ENCODE assay signal across 8 cellular contexts in genomic region chr21:37380349-37381323, GRCh38. TPM values are rescaled to one million over a fixed set of nuclear protein-coding genes. Genes with fewer than 3 reads are reported as not detected.
DNase-seq lines count a peak whose midpoint lies in the region; ATAC-seq, FAIRE-seq and TF ChIP-seq lines count a peak whose summit lies in the region.

No MANE protein-coding gene starts in this region.

- H2AFZ ChIP-seq in GM12878 (ENCODE audit: control insufficient read depth, low read depth, low read length) = no peak overlapping the region

- H3K79me2 ChIP-seq in GM12878 (ENCODE audit: control insufficient read depth, insufficient read depth, low read length) = peaks cover 100% of the 10 kb centered on the region

- no peak overlapping the region for H3K4me2 ChIP-seq in GM12878 (ENCODE audit: control insufficient read depth, insufficient read depth)

- peaks cover 10% of the 10 kb centered on the region for H4K20me1 ChIP-seq in GM12878 (ENCODE audit: control insufficient read depth, insufficient read depth)

- TF ChIP-seq RAD21 in GM12878 (IDR thresholded peaks at IDR 0.05; ENCODE audit: insufficient read depth, low read depth, low read length) = no peak

- SMC1A ChIA-PET in GM12878 (lab: Charles Lee; ENCODE audit: uncharacterized antibody, unreplicated experiment) = interaction anchor here (0.9 to 3.8 kb wide), 2 partner anchors 11 to 32 kb away, joined by 4 to 27 read pairs; no protein-coding TSS in a partner anchor

- peaks cover 7% of the 10 kb centered on the region for H3K4me1 ChIP-seq in GM12878 (ENCODE audit: control insufficient read depth, insufficient read depth, low read length)

- DNase-seq in A172 (ENCODE audit: low spot score) (peak; percentile 42), HFFc6 (no peak), GM12878 (ENCODE audit: low read depth, low spot score) (no peak), left kidney (ENCODE audit: low read depth, low spot score) (peak; percentile 57), H54 (ENCODE audit: insufficient read length, low spot score) (no peak)
- no peak for DNase-seq in stimulated activated CD4-positive, alpha-beta T cell treated with anti-CD3 and anti-CD28 coated beads, Interleukin-2, amount 100 ng/mL, for 48 hours
- DNase-seq in activated CD4-positive, alpha-beta memory T cell treated with anti-CD3 and anti-CD28 coated beads, Interleukin-2, amount 10 ng/mL, durations not matched to agents 7 days and 5 days = no peak

- peaks cover 5% of the 10 kb centered on the region; the same call in 1 of the 2 replicates for H3K9me3 Mint-ChIP-seq in HFFc6
- H3K9me3 Mint-ChIP-seq in activated CD4-positive, alpha-beta memory T cell treated with anti-CD3 and anti-CD28 coated beads, Interleukin-2, amount 10 ng/mL, durations not matched to agents 7 days and 5 days = peaks cover 7% of the 10 kb centered on the region

- TF ChIP-seq POLR2A in GM12878 (IDR thresholded peaks at IDR 0.05; ENCODE audit: low read depth, low read length) (no peak), H54 (IDR thresholded peaks at IDR 0.05; ENCODE audit: low read depth, low read length) (no peak)

- peaks cover 0 to 6% of the 10 kb centered on the region in 2 experiments; a peak in 1 of 4 replicates for H3K36me3 ChIP-seq in GM12878 (ENCODE audit: control insufficient read depth in 2 of 2, insufficient read depth in 2 of 2, low read length in 1 of 2)

- 0 out of 2 replicates have a peak overlapping the region, but pooled peaks have one; percentile 1 for H3K4me3 Mint-ChIP-seq in HFFc6
- no peak overlapping the region for H3K4me3 Mint-ChIP-seq in activated CD4-positive, alpha-beta memory T cell treated with anti-CD3 and anti-CD28 coated beads, Interleukin-2, amount 10 ng/mL, durations not matched to agents 7 days and 5 days

- 63% methylated on average over 8 of the region's 8 CpGs for WGBS in GM12878 (ENCODE audit: insufficient coverage, insufficient replicate concordance, low lambda C conversion rate, missing lambda C conversion rate)

- H3K4me1 Mint-ChIP-seq in HFFc6 (ENCODE audit: low read depth) = peaks cover 65% of the 10 kb centered on the region
- H3K4me1 Mint-ChIP-seq in activated CD4-positive, alpha-beta memory T cell treated with anti-CD3 and anti-CD28 coated beads, Interleukin-2, amount 10 ng/mL, durations not matched to agents 7 days and 5 days = peaks cover 68% of the 10 kb centered on the region

- intact Hi-C loops in GM12878 (cut with micrococcal nuclease; ENCODE audit: unreplicated experiment) = no loop called here

- FAIRE-seq in GM12878 (lab: Jason Lieb, UNC) (no peak), H54 (lab: Jason Lieb, UNC) (no peak)

- CTCF ChIA-PET in GM12878 (lab: Yijun Ruan, JAX) = interaction anchor here (0.7 to 2.0 kb wide), 3 partner anchors 11 to 371 kb away, joined by 3 to 6 read pairs (median 3); no protein-coding TSS in a partner anchor
- CTCF ChIA-PET in activated CD4-positive, alpha-beta memory T cell treated with anti-CD3 and anti-CD28 coated beads, Interleukin-2, amount 10 ng/mL, durations not matched to agents 7 days and 5 days (lab: Charles Lee) = no interaction called here

- BruUV-seq in GM12878 (replicated peaks; lab: Mats Ljungman, UMichigan) = TSS peak; percentile 1

- H3K27ac Mint-ChIP-seq in HFFc6 = peak overlapping the region; percentile 36
- no peak overlapping the region for H3K27ac Mint-ChIP-seq in activated CD4-positive, alpha-beta memory T cell treated with anti-CD3 and anti-CD28 coated beads, Interleukin-2, amount 10 ng/mL, durations not matched to agents 7 days and 5 days

- H3K27me3 ChIP-seq in GM12878 (replicated peaks in 1 of 2; ENCODE audit: control insufficient read depth in 2 of 2, insufficient read depth in 2 of 2, low read length in 1 of 2) = no peaks in the 10 kb centered on the region

- TF ChIP-seq CTCF in HFFc6 (IDR thresholded peaks at IDR 0.05) (no peak), GM12878 (IDR thresholded peaks at IDR 0.05 in 2 of 3, conservative IDR thresholded peaks at IDR 0.05 in 1 of 3; ENCODE audit: control insufficient read depth in 2 of 3, extremely low read depth in 1 of 3, insufficient read depth in 1 of 3, low read depth in 3 of 3, low read length in 3 of 3) (no peak)

- RAD21 ChIA-PET in GM12878 (lab: Charles Lee; ENCODE audit: unreplicated experiment) = no interaction called here

- peaks cover 3% of the 10 kb centered on the region; the same call in 1 of the 3 replicates for H3K9me3 ChIP-seq in GM12878 (replicated peaks; ENCODE audit: control insufficient read depth, insufficient read depth, low read length)

- peaks cover 14% of the 10 kb centered on the region for H3K36me3 Mint-ChIP-seq in HFFc6 (ENCODE audit: low read depth)
- H3K36me3 Mint-ChIP-seq in activated CD4-positive, alpha-beta memory T cell treated with anti-CD3 and anti-CD28 coated beads, Interleukin-2, amount 10 ng/mL, durations not matched to agents 7 days and 5 days (ENCODE audit: low read depth) = peaks cover 40% of the 10 kb centered on the region

- no peak overlapping the region for H3K4me3 ChIP-seq in GM12878

- no peak overlapping the region for H3K27ac ChIP-seq in GM12878 (ENCODE audit: control insufficient read depth, insufficient read depth)

- ATAC-seq in GM12878 (no peak), GM18907 (IDR thresholded peaks at IDR 0.05; ENCODE audit: unreplicated experiment) (no peak)

- no peaks in the 10 kb centered on the region; the same call in 1 of the 2 replicates for H3K27me3 Mint-ChIP-seq in HFFc6 (ENCODE audit: insufficient read depth)
- no peaks in the 10 kb centered on the region for H3K27me3 Mint-ChIP-seq in activated CD4-positive, alpha-beta memory T cell treated with anti-CD3 and anti-CD28 coated beads, Interleukin-2, amount 10 ng/mL, durations not matched to agents 7 days and 5 days

- TF ChIP-seq EP300 in GM12878 (IDR thresholded peaks at IDR 0.05; ENCODE audit: borderline replicate concordance in 1 of 2, control insufficient read depth in 1 of 2, low read depth in 2 of 2, low read length in 2 of 2) = no peak

- POLR2A ChIA-PET in GM12878 (lab: Charles Lee) = interaction anchor here (0.7 to 2.2 kb wide), 4 partner anchors 8 to 30 kb away, joined by 3 to 8 read pairs (median 5); no protein-coding TSS in a partner anchor
- POLR2A ChIA-PET in activated CD4-positive, alpha-beta memory T cell treated with anti-CD3 and anti-CD28 coated beads, Interleukin-2, amount 10 ng/mL, durations not matched to agents 7 days and 5 days (lab: Charles Lee) = interaction anchor here (0.8 to 2.0 kb wide), 3 partner anchors 7 to 14 kb away, joined by 4 to 7 read pairs (median 5); partner anchors contain the start of gene DYRK1A

- in situ Hi-C loops in GM12878 (cut with MboI) = no loop called here

- no peak overlapping the region for H3K9ac ChIP-seq in GM12878 (ENCODE audit: control insufficient read depth, insufficient read depth, low read length)

TF ChIP-seq in GM12878, 131 proteins besides CTCF, POLR2A, EP300 and RAD21:
- TF ChIP-seq, protein P1, sequence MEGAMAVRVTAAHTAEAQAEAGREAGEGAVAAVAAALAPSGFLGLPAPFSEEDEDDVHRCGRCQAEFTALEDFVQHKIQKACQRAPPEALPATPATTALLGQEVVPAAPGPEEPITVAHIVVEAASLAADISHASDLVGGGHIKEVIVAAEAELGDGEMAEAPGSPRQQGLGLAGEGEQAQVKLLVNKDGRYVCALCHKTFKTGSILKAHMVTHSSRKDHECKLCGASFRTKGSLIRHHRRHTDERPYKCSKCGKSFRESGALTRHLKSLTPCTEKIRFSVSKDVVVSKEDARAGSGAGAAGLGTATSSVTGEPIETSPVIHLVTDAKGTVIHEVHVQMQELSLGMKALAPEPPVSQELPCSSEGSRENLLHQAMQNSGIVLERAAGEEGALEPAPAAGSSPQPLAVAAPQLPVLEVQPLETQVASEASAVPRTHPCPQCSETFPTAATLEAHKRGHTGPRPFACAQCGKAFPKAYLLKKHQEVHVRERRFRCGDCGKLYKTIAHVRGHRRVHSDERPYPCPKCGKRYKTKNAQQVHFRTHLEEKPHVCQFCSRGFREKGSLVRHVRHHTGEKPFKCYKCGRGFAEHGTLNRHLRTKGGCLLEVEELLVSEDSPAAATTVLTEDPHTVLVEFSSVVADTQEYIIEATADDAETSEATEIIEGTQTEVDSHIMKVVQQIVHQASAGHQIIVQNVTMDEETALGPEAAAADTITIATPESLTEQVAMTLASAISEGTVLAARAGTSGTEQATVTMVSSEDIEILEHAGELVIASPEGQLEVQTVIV (IDR thresholded peaks at IDR 0.05; ENCODE audit: borderline replicate concordance, partially characterized antibody) = no peak
- no peak for TF ChIP-seq SIN3A (IDR thresholded peaks at IDR 0.05; ENCODE audit: low read depth, low read length)
- no peak for TF ChIP-seq IKZF2 (IDR thresholded peaks at IDR 0.05)
- no peak for TF ChIP-seq HCFC1 (IDR thresholded peaks at IDR 0.05; ENCODE audit: low read length)

RNA-seq across cellular contexts. Expression of gene DYRK1A, which starts 14.1 kb away (rescaled TPM):
- 59.0 and 75.7 TPM in 2 replicates for total RNA-seq in A172 (2014; rRNA removed; shearing (Covaris generic))
- total RNA-seq in HFFc6 (2021; fragmentation: NEBNext Ultra II Directional; extraction: Animal tissue kit (Norgen Biotek cat#: 25700)) = 10 to 100 TPM; 35.8 to 47.3 (median 42.5) TPM
- 248 and 256 TPM in 2 replicates for total RNA-seq in GM12878 (2013; cell fraction: nucleolus; rRNA removed)
- total RNA-seq in GM12878 (2014; rRNA removed) (43.0 and 46.4 TPM in 2 replicates), GM12878 (2014; rRNA removed; fragmentation: Illumina TruSeq; extraction: Trizol) (45.1 and 47.3 TPM in 2 replicates), GM12878 (2021) (53.4 TPM in 2 replicates)
- polyA plus RNA-seq in GM12878 (2011; ENCODE audit: low read depth) = 23.1 TPM
- polyA plus RNA-seq in GM12878 (2011; rRNA removed) (49.9 and 68.6 TPM in 2 replicates), GM12878 (2014; fragmentation: Illumina TruSeq; extraction: Trizol) (30.5 and 31.9 TPM in 2 replicates), GM12878 (2014; fragmentation: Nextera tagmentation; extraction: Ambion mirVana) (1 to 10 TPM; 4.8 to 9.1 TPM), GM12878 (2014; rRNA removed) (27.1 and 29.4 TPM in 2 replicates), GM12878 (2016; fragmentation: Nextera tagmentation; extraction: Ambion mirVana) (1 to 10 TPM; 2.4 to 3.0 TPM)
- polyA plus RNA-seq in GM12878 (2011; cell fraction: cytosol; rRNA removed) = 49.4 and 59.7 TPM in 2 replicates
- polyA plus RNA-seq in GM12878 (2011; cell fraction: nucleus; rRNA removed) = 105 and 126 TPM in 2 replicates
- polyA plus RNA-seq in GM12878 (2012) = 23.5 and 24.4 TPM in 2 replicates
- 188 and 274 TPM in 2 replicates for polyA minus RNA-seq in GM12878 (2011; rRNA and poly(A)+ RNA removed)
- 49.1 and 50.9 TPM in 2 replicates for polyA minus RNA-seq in GM12878 (2011; cell fraction: cytosol; rRNA and poly(A)+ RNA removed)
- 120 and 170 TPM in 2 replicates for polyA minus RNA-seq in GM12878 (2011; cell fraction: nucleus; rRNA and poly(A)+ RNA removed)
- 10 to 100 TPM; 73.6 to 74.1 TPM for total RNA-seq in activated CD4-positive, alpha-beta memory T cell treated with anti-CD3 and anti-CD28 coated beads, Interleukin-2, amount 10 ng/mL, durations not matched to agents 7 days and 5 days

Comparison
In these comparisons a context has a peak if more than half of its experiments do, and no peak if none do; other contexts are left out.
1. DNase-seq: peak in A172 (single experiment) and left kidney (single experiment); none in HFFc6 (single experiment), GM12878 (single experiment), stimulated activated CD4-positive, alpha-beta T cell treated with anti-CD3 and anti-CD28 coated beads, Interleukin-2, amount 100 ng/mL, for 48 hours (0 of 2), H54 (single experiment) and activated CD4-positive, alpha-beta memory T cell treated with anti-CD3 and anti-CD28 coated beads, Interleukin-2, amount 10 ng/mL, durations not matched to agents 7 days and 5 days (single experiment).